8 cellular contexts compared by ENCODE assay signal in the genomic region with DNA sequence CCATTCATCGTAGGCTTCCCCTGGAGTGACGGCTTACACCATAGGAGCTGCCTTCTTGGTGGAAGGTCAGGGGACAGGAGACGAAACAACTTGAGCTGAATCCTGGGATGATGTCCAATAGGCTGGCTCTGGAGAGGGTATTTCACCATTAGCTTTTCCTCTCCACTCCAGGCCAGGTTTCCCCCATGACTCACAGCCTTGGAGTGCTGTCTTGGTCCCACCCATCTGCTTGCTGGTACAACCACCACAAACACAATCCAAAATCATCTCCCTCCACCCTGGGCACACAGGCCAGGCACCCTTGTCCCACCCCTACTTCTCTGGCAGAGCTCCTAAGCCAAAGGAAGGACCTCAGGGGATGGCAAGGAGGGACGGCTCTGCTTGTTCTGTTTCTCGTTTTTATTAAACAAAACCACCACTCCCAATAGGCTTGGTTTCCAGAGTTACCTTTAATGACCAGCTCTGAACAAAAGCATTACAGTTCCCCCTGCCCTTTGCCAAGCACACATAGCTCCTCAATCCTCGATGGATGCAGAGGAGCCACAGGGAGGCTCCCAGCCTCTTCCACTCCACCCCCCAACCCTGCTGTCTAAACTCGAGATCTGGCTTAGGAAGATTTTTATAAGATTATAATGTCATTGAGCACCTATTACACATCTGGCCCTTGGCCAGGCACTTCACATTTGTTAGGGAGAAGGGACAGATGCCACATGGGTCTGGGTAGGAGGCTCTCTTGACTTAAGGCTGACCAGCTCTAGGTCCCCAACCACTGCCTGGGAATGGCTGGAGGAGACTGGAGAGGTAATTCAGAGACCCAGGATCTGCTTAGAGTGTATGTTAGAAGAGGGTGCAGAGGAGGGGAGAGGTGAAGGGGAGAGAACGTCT. TPM values are rescaled to one million over a fixed set of nuclear protein-coding genes. Genes with fewer than 3 reads are reported as not detected.
DNase-seq lines count a peak whose midpoint lies in the region; ATAC-seq and TF ChIP-seq lines count a peak whose summit lies in the region.

No MANE protein-coding gene starts in this region.

- H3K4me3 ChIP-seq in Peyer's patch (no peak overlapping the region), esophagus (ENCODE audit: low read depth in 1 of 2, low read length in 2 of 2) (no peak overlapping the region)

- WGBS in esophagus, 2 donors: 10 to 26% methylated on average over 7 to 8 of the region's 8 CpGs

- no peaks in the 10 kb centered on the region for H3K27me3 ChIP-seq in Peyer's patch
- no peaks in the 10 kb centered on the region for H3K27me3 ChIP-seq in esophagus (ENCODE audit: control insufficient read depth in 1 of 2, insufficient read depth in 2 of 2, low read length in 2 of 2)

- ATAC-seq in omental fat pad (ENCODE audit: low FRiP score): peak; percentile 78
- no peak for ATAC-seq in HG03175 (IDR thresholded peaks at IDR 0.05; ENCODE audit: unreplicated experiment)
- no peak for ATAC-seq in HG03460 (IDR thresholded peaks at IDR 0.05; ENCODE audit: unreplicated experiment)

- no peak for TF ChIP-seq POLR2A in Peyer's patch (IDR thresholded peaks at IDR 0.05)

- H3K27ac ChIP-seq in Peyer's patch (peak overlapping the region; percentile 18 to 71 (median 31)), esophagus (ENCODE audit: low read depth in 2 of 2, low read length in 1 of 2) (peak overlapping the region; percentile 91 to 99)

- no peaks in the 10 kb centered on the region for H3K9me3 ChIP-seq in Peyer's patch
- H3K9me3 ChIP-seq in esophagus (ENCODE audit: control insufficient read depth in 2 of 2, insufficient read depth in 1 of 2, low read depth in 1 of 2, low read length in 1 of 2): no peaks in the 10 kb centered on the region

- H3K4me1 ChIP-seq in Peyer's patch: peaks cover 0 to 45% (median 3%) of the 10 kb centered on the region in 4 donors
- H3K4me1 ChIP-seq in esophagus (ENCODE audit: control insufficient read depth in 2 of 2, insufficient read depth in 2 of 2, low read length in 1 of 2): peaks cover 0 to 15% of the 10 kb centered on the region in 2 donors

- peaks cover 0 to 2% (median 0%) of the 10 kb centered on the region in 3 donors for H3K36me3 ChIP-seq in Peyer's patch
- peaks cover 0 to 6% of the 10 kb centered on the region in 2 donors for H3K36me3 ChIP-seq in esophagus (ENCODE audit: control insufficient read depth in 2 of 2, insufficient read depth in 2 of 2, low read length in 1 of 2)

- no peak for TF ChIP-seq CTCF in AG09319 (IDR thresholded peaks at IDR 0.05; ENCODE audit: low read depth, low read length)
- TF ChIP-seq CTCF in Peyer's patch (IDR thresholded peaks at IDR 0.05): no peak
- TF ChIP-seq CTCF in omental fat pad (IDR thresholded peaks at IDR 0.05): no peak

- DNase-seq in AG09319 (ENCODE audit: extremely low read depth, low read depth) (peak; percentile 75), Peyer's patch (peak in 1 of 3 donors; percentile 66), omental fat pad (ENCODE audit: low spot score) (peak; percentile 41)
- no peak for DNase-seq in activated T-cell treated with anti-CD3 and anti-CD28 coated beads, Interleukin-2, amount 50 U/mL, for 48 hours
- DNase-seq in central memory CD4-positive, alpha-beta T cell: no peak

RNA-seq across cellular contexts. Expression of a gene that starts 13.3 kb away (rescaled TPM):
- total RNA-seq in Peyer's patch (10 to 100 TPM; 16.3 to 94.9 (median 35.9) TPM), omental fat pad (100 to 1,000 TPM; 479 to 598 (median 526) TPM)
- 10 to 100 TPM; 40.0 to 60.4 TPM for polyA plus RNA-seq in esophagus

RNA-seq across cellular contexts. Expression of a gene that starts 21.5 kb away (rescaled TPM):
- total RNA-seq in Peyer's patch (100 to 1,000 TPM; 178 to 219 (median 191) TPM), omental fat pad (100 to 1,000 TPM; 214 to 433 (median 280) TPM)
- polyA plus RNA-seq in esophagus: 10 to 100 TPM; 30.8 to 64.2 TPM

RNA-seq across cellular contexts. Expression of a gene that starts 49.0 kb away (rescaled TPM):
- total RNA-seq in Peyer's patch (100 to 1,000 TPM; 121 to 251 (median 204) TPM), omental fat pad (100 to 1,000 TPM in 1 of 4 donors, 10 to 100 TPM in 3; 76.7 to 106 (median 89.2) TPM)
- polyA plus RNA-seq in esophagus: 10 to 100 TPM; 27.0 to 27.5 TPM

Comparison
In these comparisons a context has a peak if more than half of its experiments do, and no peak if none do; other contexts are left out.
1. DNase-seq: peak in AG09319 (single experiment) and omental fat pad (single experiment); none in activated T-cell treated with anti-CD3 and anti-CD28 coated beads, Interleukin-2, amount 50 U/mL, for 48 hours (0 of 2) and central memory CD4-positive, alpha-beta T cell (single experiment).
2. RNA of a gene that starts 13.3 kb away (total RNA-seq): 479 to 598 TPM in omental fat pad; 16.3 to 94.9 TPM in Peyer's patch; every median in the first group is over 4 times any median in the second.